1 cellular context compared by ENCODE assay signal in the genomic region with DNA sequence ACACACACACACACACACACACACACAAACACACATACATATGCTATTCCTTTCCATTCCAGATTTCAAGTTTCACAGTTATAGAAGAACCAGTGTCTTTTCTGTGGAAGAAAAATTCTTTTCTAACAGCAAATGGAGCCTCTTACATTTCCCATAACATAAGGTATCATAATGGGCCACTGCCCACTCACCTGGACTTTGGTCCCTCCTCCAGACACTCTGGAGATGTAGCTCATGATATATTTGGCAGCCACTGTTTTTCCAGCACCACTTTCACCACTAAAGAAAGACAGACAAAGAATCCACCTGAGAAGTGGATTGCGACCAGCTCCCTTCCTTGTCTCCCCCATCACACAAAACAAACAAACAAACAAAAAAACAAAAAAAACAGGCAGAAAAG.
TF ChIP-seq lines count a peak whose summit lies in the region.

No MANE protein-coding gene starts in this region.

TF ChIP-seq in GM23338, 12 proteins besides CTCF, POLR2A, EP300 and RAD21:
- no peak for TF ChIP-seq EZH2phosphoT487 (IDR thresholded peaks at IDR 0.05; ENCODE audit: unreplicated experiment)
- TF ChIP-seq EZH2 (IDR thresholded peaks at IDR 0.05; ENCODE audit: low read depth, unreplicated experiment), result no peak
- TF ChIP-seq, protein P1, sequence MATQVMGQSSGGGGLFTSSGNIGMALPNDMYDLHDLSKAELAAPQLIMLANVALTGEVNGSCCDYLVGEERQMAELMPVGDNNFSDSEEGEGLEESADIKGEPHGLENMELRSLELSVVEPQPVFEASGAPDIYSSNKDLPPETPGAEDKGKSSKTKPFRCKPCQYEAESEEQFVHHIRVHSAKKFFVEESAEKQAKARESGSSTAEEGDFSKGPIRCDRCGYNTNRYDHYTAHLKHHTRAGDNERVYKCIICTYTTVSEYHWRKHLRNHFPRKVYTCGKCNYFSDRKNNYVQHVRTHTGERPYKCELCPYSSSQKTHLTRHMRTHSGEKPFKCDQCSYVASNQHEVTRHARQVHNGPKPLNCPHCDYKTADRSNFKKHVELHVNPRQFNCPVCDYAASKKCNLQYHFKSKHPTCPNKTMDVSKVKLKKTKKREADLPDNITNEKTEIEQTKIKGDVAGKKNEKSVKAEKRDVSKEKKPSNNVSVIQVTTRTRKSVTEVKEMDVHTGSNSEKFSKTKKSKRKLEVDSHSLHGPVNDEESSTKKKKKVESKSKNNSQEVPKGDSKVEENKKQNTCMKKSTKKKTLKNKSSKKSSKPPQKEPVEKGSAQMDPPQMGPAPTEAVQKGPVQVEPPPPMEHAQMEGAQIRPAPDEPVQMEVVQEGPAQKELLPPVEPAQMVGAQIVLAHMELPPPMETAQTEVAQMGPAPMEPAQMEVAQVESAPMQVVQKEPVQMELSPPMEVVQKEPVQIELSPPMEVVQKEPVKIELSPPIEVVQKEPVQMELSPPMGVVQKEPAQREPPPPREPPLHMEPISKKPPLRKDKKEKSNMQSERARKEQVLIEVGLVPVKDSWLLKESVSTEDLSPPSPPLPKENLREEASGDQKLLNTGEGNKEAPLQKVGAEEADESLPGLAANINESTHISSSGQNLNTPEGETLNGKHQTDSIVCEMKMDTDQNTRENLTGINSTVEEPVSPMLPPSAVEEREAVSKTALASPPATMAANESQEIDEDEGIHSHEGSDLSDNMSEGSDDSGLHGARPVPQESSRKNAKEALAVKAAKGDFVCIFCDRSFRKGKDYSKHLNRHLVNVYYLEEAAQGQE (IDR thresholded peaks at IDR 0.05; ENCODE audit: unreplicated experiment), result no peak
- no peak for TF ChIP-seq STAT1 (IDR thresholded peaks at IDR 0.05; ENCODE audit: unreplicated experiment)
- no peak for TF ChIP-seq JUNB (IDR thresholded peaks at IDR 0.05; ENCODE audit: unreplicated experiment)
- TF ChIP-seq POLR2AphosphoS5 (IDR thresholded peaks at IDR 0.05; ENCODE audit: low read depth), result no peak
- TF ChIP-seq ETS1 (IDR thresholded peaks at IDR 0.05), result no peak
- no peak for TF ChIP-seq ZNF462 (CRISPR knock-in tag; IDR thresholded peaks at IDR 0.05)
- no peak for TF ChIP-seq CREB1 (CRISPR knock-in tag; IDR thresholded peaks at IDR 0.05; ENCODE audit: low read depth)
- no peak for TF ChIP-seq ZNF331 (CRISPR knock-in tag; IDR thresholded peaks at IDR 0.05; ENCODE audit: low read depth)
- TF ChIP-seq NANOG (IDR thresholded peaks at IDR 0.05; ENCODE audit: borderline replicate concordance), result no peak
- no peak for TF ChIP-seq ZNF114 (CRISPR knock-in tag; IDR thresholded peaks at IDR 0.05)
